8 cellular contexts compared by ENCODE assay signal in genomic region chr19:43640424-43640757, GRCh38. TPM values are rescaled to one million over a fixed set of nuclear protein-coding genes. Genes with fewer than 3 reads are reported as not detected.
A peak's percentile ranks its signal among the peaks of the same experiment; 100 is the strongest.
DNase-seq lines count a peak whose midpoint lies in the region; ATAC-seq, FAIRE-seq and TF ChIP-seq lines count a peak whose summit lies in the region.
"Had no signal": no experiment of that assay in that cellular context is flagged by ENCODE, and none has a peak within 500 bp of the region (broad histone marks: within the 10 kb centered on the region; RNA-seq: fewer than 3 reads in every experiment).

No MANE protein-coding gene starts in this region.

- H3K4me1 Mint-ChIP-seq in IgD-negative memory B cell (peaks cover 5 to 9% (median 5%) of the 10 kb centered on the region in 3 donors), astrocyte (ENCODE audit: low read depth, unreplicated experiment) (peaks cover 3% of the 10 kb centered on the region)

- H3K4me3 ChIP-seq in astrocyte (ENCODE audit: insufficient read depth, low read depth, low read length) (peak overlapping the region; percentile 42), kidney epithelial cell (ENCODE audit: low read depth, low read length) (peak overlapping the region; percentile 66)

- peak; percentile 4 for ATAC-seq in stimulated activated naive CD8-positive, alpha-beta T cell treated with anti-CD3 and anti-CD28 coated beads, Interleukin-15, Interleukin-2, amounts not matched to agents 100 U/mL and 50 U/mL, for 24 hours
- no peak for ATAC-seq in GM19467 (IDR thresholded peaks at IDR 0.05; ENCODE audit: unreplicated experiment)

- H2AFZ ChIP-seq in astrocyte (ENCODE audit: low read depth, low read length), result peak overlapping the region; percentile 77

- DNase-seq in astrocyte (ENCODE audit: low read depth) (no peak), kidney epithelial cell (ENCODE audit: low read depth) (no peak), AG20443 (ENCODE audit: low spot score) (no peak), SKM-1 (lab: John Stamatoyannopoulos, UW; ENCODE audit: unreplicated experiment) (no peak)
- no peak for DNase-seq in stimulated activated naive CD8-positive, alpha-beta T cell treated with anti-CD3 and anti-CD28 coated beads, Interleukin-15, Interleukin-2, amounts not matched to agents 100 U/mL and 50 U/mL, for 24 hours
- DNase-seq: NCI-H1417 treated with DMSO at 0.1 percent for 48 hours had no signal

- no peaks in the 10 kb centered on the region for H3K36me3 ChIP-seq in astrocyte (ENCODE audit: insufficient read depth, low read length)
- no peaks in the 10 kb centered on the region for H3K36me3 ChIP-seq in kidney epithelial cell (ENCODE audit: control insufficient read depth, insufficient read depth, low read length)

- H3K4me3 Mint-ChIP-seq in IgD-negative memory B cell (peak overlapping the region; percentile 53 to 91 (median 78)), astrocyte (ENCODE audit: unreplicated experiment) (peak overlapping the region; percentile 83)

- H3K27me3 Mint-ChIP-seq in IgD-negative memory B cell (peaks cover 26% of the 10 kb centered on the region), astrocyte (ENCODE audit: low read depth, unreplicated experiment) (peaks cover 8% of the 10 kb centered on the region)

- no peaks in the 10 kb centered on the region for H3K79me2 ChIP-seq in astrocyte (ENCODE audit: insufficient read depth, low read length)

- H3K9me3 Mint-ChIP-seq in IgD-negative memory B cell (peaks cover 0 to 2% (median 0%) of the 10 kb centered on the region in 3 donors), astrocyte (ENCODE audit: unreplicated experiment) (peaks cover 3% of the 10 kb centered on the region)

- H3K9ac ChIP-seq in astrocyte (ENCODE audit: low read length), result peak overlapping the region; percentile 38

- H3K27me3 ChIP-seq in astrocyte (ENCODE audit: insufficient read depth, low read length) (peaks cover 14% of the 10 kb centered on the region), kidney epithelial cell (ENCODE audit: control insufficient read depth, insufficient read depth, low read length) (peaks cover 9% of the 10 kb centered on the region)

- H3K27ac ChIP-seq in astrocyte (ENCODE audit: low read depth, low read length), result no peak overlapping the region

- peak overlapping the region; percentile 91 for H3K4me2 ChIP-seq in astrocyte (ENCODE audit: low read length)

- H3K36me3 Mint-ChIP-seq in IgD-negative memory B cell, result no peaks in the 10 kb centered on the region
- H3K36me3 Mint-ChIP-seq in astrocyte (ENCODE audit: low read depth, unreplicated experiment), result no peaks in the 10 kb centered on the region

- no peak for FAIRE-seq in astrocyte (lab: Jason Lieb, UNC)

- TF ChIP-seq CTCF in astrocyte (IDR thresholded peaks at IDR 0.05; ENCODE audit: insufficient read depth, low read depth, low read length) (no peak), kidney epithelial cell (IDR thresholded peaks at IDR 0.05; ENCODE audit: insufficient read depth, low read length, poor library complexity, severe bottlenecking) (no peak)

- H3K9me3 ChIP-seq in astrocyte (ENCODE audit: insufficient read depth, low read depth, low read length), result no peaks in the 10 kb centered on the region

- H3K27ac Mint-ChIP-seq in IgD-negative memory B cell (peak overlapping the region in 1 of 3 donors; percentile 77), astrocyte (ENCODE audit: unreplicated experiment) (no peak overlapping the region)

- H4K20me1 ChIP-seq in astrocyte (ENCODE audit: insufficient read depth, low read length), result peaks cover 8% of the 10 kb centered on the region

- H3K4me1 ChIP-seq in astrocyte (ENCODE audit: insufficient read depth, low read length), result peaks cover 17% of the 10 kb centered on the region

RNA-seq across cellular contexts. Expression of gene CADM4, which starts 0.7 kb away (rescaled TPM):
- not detected for polyA plus RNA-seq in IgD-negative memory B cell
- 40.8 and 52.1 TPM in 2 replicates for total RNA-seq in astrocyte
- total RNA-seq in kidney epithelial cell, result 21.9 and 25.9 TPM in 2 replicates

RNA-seq across cellular contexts. Expression of gene ZNF428, which starts 21.0 kb away (rescaled TPM):
- 15.4 TPM for polyA plus RNA-seq in IgD-negative memory B cell
- total RNA-seq in astrocyte, result 53.4 and 54.7 TPM in 2 replicates
- 71.7 and 82.2 TPM in 2 replicates for total RNA-seq in kidney epithelial cell

RNA-seq across cellular contexts. Expression of gene SRRM5, which starts 28.5 kb away (rescaled TPM):
- not detected for polyA plus RNA-seq in IgD-negative memory B cell
- 0.23 TPM in 1 of 2 replicates, not detected in the other for total RNA-seq in astrocyte
- total RNA-seq in kidney epithelial cell, result 0.46 TPM in 1 of 2 replicates, not detected in the other

RNA-seq across cellular contexts. Expression of gene PLAUR, which starts 29.6 kb away (rescaled TPM):
- 1.3 TPM for polyA plus RNA-seq in IgD-negative memory B cell
- total RNA-seq in astrocyte (112 and 116 TPM in 2 replicates), kidney epithelial cell (319 and 341 TPM in 2 replicates)

RNA-seq across cellular contexts. Expression of gene ZNF576, which starts 44.0 kb away (rescaled TPM):
- 9.9 TPM for polyA plus RNA-seq in IgD-negative memory B cell
- total RNA-seq in astrocyte (13.8 and 14.5 TPM in 2 replicates), kidney epithelial cell (6.2 and 21.9 TPM in 2 replicates)
